15 cellular contexts compared by ENCODE assay signal in genomic region chr18:35564795-35565453, GRCh38. TPM values are rescaled to one million over a fixed set of nuclear protein-coding genes. Genes with fewer than 3 reads are reported as not detected.
A peak's percentile ranks its signal among the peaks of the same experiment; 100 is the strongest.
DNase-seq lines count a peak whose midpoint lies in the region; ATAC-seq, FAIRE-seq and TF ChIP-seq lines count a peak whose summit lies in the region.
"Had no signal": no experiment of that assay in that cellular context is flagged by ENCODE, and none has a peak within 500 bp of the region (broad histone marks: within the 10 kb centered on the region; RNA-seq: fewer than 3 reads in every experiment).

No MANE protein-coding gene starts in this region.

- H3K9me3 ChIP-seq in mucosa of descending colon (no peaks in the 10 kb centered on the region), T-helper 17 cell (ENCODE audit: control insufficient read depth, low read length, poor library complexity, severe bottlenecking) (no peaks in the 10 kb centered on the region)
- H3K9me3 ChIP-seq: heart right ventricle had no signal

- no peaks in the 10 kb centered on the region for H3K4me1 ChIP-seq in mucosa of descending colon (ENCODE audit: low read depth)
- H3K4me1 ChIP-seq: heart right ventricle, parathyroid adenoma had no signal

- no peaks in the 10 kb centered on the region for H3K36me3 Mint-ChIP-seq in T-helper 17 cell (ENCODE audit: low read depth)

- H3K27ac Mint-ChIP-seq in T-helper 17 cell = no peak overlapping the region
- H3K27ac Mint-ChIP-seq: H9 had no signal

- no peaks in the 10 kb centered on the region for H3K36me3 ChIP-seq in mucosa of descending colon (ENCODE audit: low read depth)
- H3K36me3 ChIP-seq: heart right ventricle had no signal

- no peak overlapping the region for H3K4me3 ChIP-seq in mucosa of descending colon
- H3K4me3 ChIP-seq: heart right ventricle, lung had no signal

- H3K27me3 Mint-ChIP-seq in T-helper 17 cell = no peaks in the 10 kb centered on the region

- in situ Hi-C loops in ACHN (cut with HindIII; ENCODE audit: low pct_ligation_motif_present, low pct_unique_long_range_greater_than_20kb, low sequenced_read_pairs) = no loop called here

- intact Hi-C loops in mucosa of descending colon (cut with DNase I, micrococcal nuclease) = no loop called here

- peak; percentile 90 for FAIRE-seq in GM12892 (lab: Jason Lieb, UNC)

- peaks cover 5% of the 10 kb centered on the region for H3K4me1 Mint-ChIP-seq in T-helper 17 cell
- H3K4me1 Mint-ChIP-seq: H9 had no signal

- no peak overlapping the region for H3K4me3 Mint-ChIP-seq in T-helper 17 cell
- H3K4me3 Mint-ChIP-seq: H9 had no signal

- ATAC-seq in GM19452 (IDR thresholded peaks at IDR 0.05; ENCODE audit: unreplicated experiment) = peak; percentile 88
- ATAC-seq in HG02840 (IDR thresholded peaks at IDR 0.05; ENCODE audit: low FRiP score, unreplicated experiment) = peak; percentile 68
- ATAC-seq in HG03565 (IDR thresholded peaks at IDR 0.05; ENCODE audit: unreplicated experiment) = peak; percentile 78
- ATAC-seq in mucosa of descending colon = no peak
- ATAC-seq in T-helper 17 cell = no peak
- ATAC-seq: heart right ventricle had no signal

- DNase-seq in GM12892 (ENCODE audit: insufficient read length) (no peak), germinal center (ENCODE audit: low spot score) (no peak), mucosa of descending colon (no peak), T-helper 17 cell (no peak), ACHN (no peak)
- DNase-seq: H9; heart right ventricle; NCI-H226; stimulated activated CD4-positive, alpha-beta T cell treated with anti-CD3 and anti-CD28 coated beads, Interleukin-4, amount 100 ng/mL, for 24 hours; substantia nigra had no signal

- TF ChIP-seq CTCF in mucosa of descending colon (IDR thresholded peaks at IDR 0.05) = no peak

- TF ChIP-seq POLR2A in GM12892 (IDR thresholded peaks at IDR 0.05; ENCODE audit: low read depth, low read length) = no peak

RNA-seq across cellular contexts. Expression of gene GALNT1, which starts 16.6 kb away (rescaled TPM):
- 22.2 TPM for polyA plus RNA-seq in GM12892 (2012; ENCODE audit: missing spikeins)
- total RNA-seq in mucosa of descending colon (100 to 1,000 TPM in 2 of 3 donors, 10 to 100 TPM in 1; 82.7 to 118 (median 109) TPM), T-helper 17 cell (10 to 100 TPM; 23.7 to 28.3 TPM)

Comparison
In these comparisons a context has a peak if more than half of its experiments do, and no peak if none do; other contexts are left out.
1. ATAC-seq: peak in GM19452 (single experiment), HG02840 (single experiment) and HG03565 (single experiment); none in mucosa of descending colon (single experiment) and T-helper 17 cell (single experiment).